Comparison of ENCODE assay signal across 11 cellular contexts in the genomic region with DNA sequence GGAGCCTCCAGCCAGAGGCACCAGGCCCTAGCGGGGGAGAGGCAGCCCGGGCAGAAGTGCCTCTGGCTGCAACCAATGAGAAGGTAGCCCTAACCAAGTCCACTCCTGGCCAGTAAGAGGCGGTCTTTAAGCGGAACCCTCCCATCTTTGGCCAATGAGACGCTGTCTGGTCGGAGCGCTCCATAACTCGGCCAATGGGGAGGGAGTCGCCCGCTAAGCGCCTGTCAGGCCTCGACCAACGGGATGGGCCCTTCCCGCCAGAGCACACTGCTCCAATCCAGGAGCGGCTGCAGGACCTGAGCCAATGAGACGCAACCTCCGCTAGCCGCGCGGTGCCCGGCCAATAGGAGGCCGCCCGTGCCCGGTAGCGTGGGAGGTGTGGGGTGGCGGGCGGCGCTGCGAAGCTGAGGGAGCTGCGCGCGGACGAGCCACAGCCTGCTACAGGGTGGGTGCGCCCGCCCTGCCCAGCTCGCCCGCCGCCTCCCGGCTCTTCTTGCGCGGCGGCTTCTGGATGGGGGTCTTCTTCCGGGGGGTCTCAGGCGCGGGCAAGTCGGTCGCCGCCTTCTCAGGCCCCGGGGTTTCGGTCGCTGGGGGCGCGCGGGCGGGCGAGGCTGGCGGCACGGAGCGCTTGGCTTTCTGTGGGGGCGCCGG. TPM values are rescaled to one million over a fixed set of nuclear protein-coding genes. Genes with fewer than 3 reads are reported as not detected.
DNase-seq lines count a peak whose midpoint lies in the region; ATAC-seq, FAIRE-seq and TF ChIP-seq lines count a peak whose summit lies in the region.
"Had no signal": no experiment of that assay in that cellular context is flagged by ENCODE, and none has a peak within 500 bp of the region (broad histone marks: within the 10 kb centered on the region; RNA-seq: fewer than 3 reads in every experiment).

No MANE protein-coding gene starts in this region.

- H3K27me3 ChIP-seq in lower lobe of right lung (ENCODE audit: low read depth): peaks cover 28% of the 10 kb centered on the region
- H3K27me3 ChIP-seq in GM23248 (replicated peaks; ENCODE audit: insufficient read depth): no peaks in the 10 kb centered on the region

- in situ Hi-C loops in GM23248 (cut with MboI): no loop called here

- DNase-seq in stimulated activated CD4-positive, alpha-beta T cell treated with anti-CD3 and anti-CD28 coated beads, Interleukin-1b, Interleukin-23, amount 100 ng/mL, for 48 hours: peak; percentile 22
- no peak for DNase-seq in stimulated activated CD4-positive, alpha-beta T cell treated with anti-CD3 and anti-CD28 coated beads, Interleukin-4, amount 100 ng/mL, for 24 hours
- no peak for DNase-seq in coronary artery (ENCODE audit: low spot score)
- no peak for DNase-seq in lower lobe of right lung
- DNase-seq in GM12892 (ENCODE audit: insufficient read length): no peak
- no peak for DNase-seq in nephron progenitor cell
- DNase-seq in NCI-H1048 (lab: John Stamatoyannopoulos, UW): no peak
- no peak for DNase-seq in GM23248
- DNase-seq: HCEC 1CT, NCI-H2171 had no signal

- no peaks in the 10 kb centered on the region for H3K9me2 ChIP-seq in GM23248 (ENCODE audit: insufficient read depth)

- FAIRE-seq in GM12892 (lab: Jason Lieb, UNC): no peak

- H4K20me1 ChIP-seq in GM23248 (ENCODE audit: insufficient read depth): no peaks in the 10 kb centered on the region

- H3K27me3 Mint-ChIP-seq in nephron progenitor cell (ENCODE audit: low read depth, poor library complexity): peaks cover 30% of the 10 kb centered on the region

- no peak overlapping the region for H2AFZ ChIP-seq in GM23248

- H3K4me3 Mint-ChIP-seq in nephron progenitor cell: no peak overlapping the region
- H3K4me3 Mint-ChIP-seq: nephron had no signal

- WGBS in GM23248 (ENCODE audit: low coverage in 1 of 2, low lambda C conversion rate in 2 of 2, missing lambda C conversion rate in 2 of 2), 2 experiments: 94 to 97% methylated on average over 23 to 56 of the region's 61 CpGs

- no peak for TF ChIP-seq POLR2A in GM12892 (IDR thresholded peaks at IDR 0.05; ENCODE audit: low read depth, low read length)

- H3K4me1 Mint-ChIP-seq in nephron progenitor cell: peaks cover 15% of the 10 kb centered on the region

- TF ChIP-seq CTCF in coronary artery (IDR thresholded peaks at IDR 0.05): no peak
- no peak for TF ChIP-seq CTCF in lower lobe of right lung (IDR thresholded peaks at IDR 0.05)
- no peak for TF ChIP-seq CTCF in nephron progenitor cell (IDR thresholded peaks at IDR 0.05)

- peaks cover 14% of the 10 kb centered on the region for H3K36me3 Mint-ChIP-seq in nephron progenitor cell (ENCODE audit: low read depth)

- H3K4me1 ChIP-seq in lower lobe of right lung: peaks cover 28% of the 10 kb centered on the region
- peaks cover 15% of the 10 kb centered on the region for H3K4me1 ChIP-seq in GM23248 (ENCODE audit: insufficient read depth)

- no peaks in the 10 kb centered on the region for H3K9me3 ChIP-seq in lower lobe of right lung
- no peaks in the 10 kb centered on the region for H3K9me3 ChIP-seq in GM23248 (ENCODE audit: low read depth)

- intact Hi-C loops in lower lobe of right lung (cut with DNase I): no loop called here

- H3K9me3 Mint-ChIP-seq in nephron progenitor cell: no peaks in the 10 kb centered on the region
- H3K9me3 Mint-ChIP-seq: nephron had no signal

- H3K36me3 ChIP-seq in lower lobe of right lung: peaks cover 22% of the 10 kb centered on the region
- H3K36me3 ChIP-seq in GM23248 (ENCODE audit: low read depth): peaks cover 8% of the 10 kb centered on the region; the same call in 1 of the 2 replicates

- ATAC-seq in lower lobe of right lung: peak in 1 of 2 donors; percentile 54

- peak overlapping the region; percentile 1 for H3K4me3 ChIP-seq in coronary artery
- peak overlapping the region; percentile 8 for H3K4me3 ChIP-seq in lower lobe of right lung
- no peak overlapping the region for H3K4me3 ChIP-seq in GM23248

- H3K79me2 ChIP-seq in GM23248 (ENCODE audit: insufficient read depth): 0 out of 2 replicates have a peak, but pooled peaks cover 7% of the 10 kb centered on the region

- H3K9ac ChIP-seq in GM23248: no peak overlapping the region

- no peak overlapping the region for H3K4me2 ChIP-seq in GM23248 (ENCODE audit: unreplicated experiment)

- no peak overlapping the region for H3K27ac Mint-ChIP-seq in nephron progenitor cell

- H3K27ac ChIP-seq in coronary artery (peak overlapping the region; percentile 24 to 70), lower lobe of right lung (no peak overlapping the region), GM23248 (no peak overlapping the region)

- H3F3A ChIP-seq in GM23248 (ENCODE audit: insufficient read depth): peaks cover 4% of the 10 kb centered on the region; the same call in 1 of the 2 replicates

RNA-seq across cellular contexts. Expression of a gene that starts 12.6 kb away (rescaled TPM):
- total RNA-seq in lower lobe of right lung: 12.6 TPM
- polyA plus RNA-seq in GM12892 (2012; ENCODE audit: missing spikeins): not detected
- total RNA-seq in GM23248 (2014; rRNA removed; shearing (Covaris generic)): 45.6 and 46.9 TPM in 2 replicates
- 7.9 and 10.2 TPM in 2 replicates for polyA plus RNA-seq in GM23248 (2016; fragmentation: Nextera tagmentation; extraction: Ambion mirVana)

RNA-seq across cellular contexts. Expression of a gene that starts 31.1 kb away (rescaled TPM):
- total RNA-seq in lower lobe of right lung: 12.3 TPM
- polyA plus RNA-seq in GM12892 (2012; ENCODE audit: missing spikeins): 3.3 TPM
- 8.0 and 11.5 TPM in 2 replicates for total RNA-seq in GM23248 (2014; rRNA removed; shearing (Covaris generic))
- polyA plus RNA-seq in GM23248 (2016; fragmentation: Nextera tagmentation; extraction: Ambion mirVana): 3.7 TPM in 2 replicates

Comparison
In these comparisons a context has a peak if more than half of its experiments do, and no peak if none do; other contexts are left out.
1. H3K27ac ChIP-seq: peak in coronary artery (2 of 2); none in lower lobe of right lung (single experiment) and GM23248 (single experiment).